ENCODE assay signal across 18 cellular contexts in the genomic region with DNA sequence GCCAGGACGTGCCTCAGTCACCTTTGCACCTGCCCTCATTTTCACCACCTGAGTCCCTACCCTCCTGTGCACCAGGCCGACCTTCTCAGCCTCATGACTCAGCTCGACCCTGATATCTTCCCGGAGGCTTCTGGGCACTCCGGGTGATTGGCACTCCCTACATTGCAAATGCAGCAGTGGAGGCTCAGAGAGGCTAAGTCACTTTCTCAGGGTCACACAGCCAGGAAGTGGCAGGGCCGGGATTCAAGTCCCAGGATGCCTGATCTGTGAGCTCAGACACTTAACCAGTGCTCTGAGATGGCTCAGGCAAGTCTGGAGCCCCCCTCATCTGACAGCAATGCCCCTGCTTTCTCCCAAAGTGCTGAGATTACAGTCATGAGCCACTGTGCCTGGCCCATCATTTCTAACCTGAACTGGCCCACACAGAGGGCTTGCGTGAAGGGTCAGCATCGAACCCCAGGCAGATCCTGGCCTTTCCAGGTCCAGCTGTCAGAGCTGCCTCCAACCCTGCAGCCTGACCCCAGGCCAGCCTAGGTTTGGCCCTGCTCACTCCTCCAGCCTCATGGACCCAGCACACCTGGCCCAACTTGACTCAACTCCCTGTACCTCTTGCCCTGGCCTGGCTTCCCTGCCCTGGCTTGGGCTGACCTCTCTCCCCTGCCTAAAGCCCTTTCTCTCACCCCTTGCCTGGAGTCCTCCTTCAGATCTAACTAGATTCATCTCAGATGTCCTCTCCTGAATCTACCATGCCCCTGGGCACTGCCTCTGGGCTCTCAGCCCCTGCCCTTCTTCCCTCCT. TPM values are rescaled to one million over a fixed set of nuclear protein-coding genes. Genes with fewer than 3 reads are reported as not detected.
A peak's percentile ranks its signal among the peaks of the same experiment; 100 is the strongest.
DNase-seq lines count a peak whose midpoint lies in the region; ATAC-seq and TF ChIP-seq lines count a peak whose summit lies in the region.
"Had no signal": no experiment of that assay in that cellular context is flagged by ENCODE, and none has a peak within 500 bp of the region (broad histone marks: within the 10 kb centered on the region; RNA-seq: fewer than 3 reads in every experiment).

No MANE protein-coding gene starts in this region.

- H3K9me2 ChIP-seq in PC-3 (replicated peaks; ENCODE audit: low read length) (no peaks in the 10 kb centered on the region), hepatocyte (replicated peaks; ENCODE audit: insufficient read depth) (no peaks in the 10 kb centered on the region)

- H4K8ac ChIP-seq in trophoblast cell (ENCODE audit: low read depth, low read length): no peak overlapping the region

- no peaks in the 10 kb centered on the region for H3K27me3 ChIP-seq in PC-3 (ENCODE audit: low read length)
- H3K27me3 ChIP-seq in hepatocyte: no peaks in the 10 kb centered on the region
- peaks cover 2% of the 10 kb centered on the region for H3K27me3 ChIP-seq in trophoblast cell (ENCODE audit: insufficient read depth, low read length)
- H3K27me3 ChIP-seq in CD4-positive, alpha-beta memory T cell (ENCODE audit: insufficient read depth, low read length): no peaks in the 10 kb centered on the region
- no peaks in the 10 kb centered on the region for H3K27me3 ChIP-seq in uterus
- H3K27me3 ChIP-seq: BLaER1, MG63 had no signal

- H3K9me3 Mint-ChIP-seq in CD4-positive, alpha-beta memory T cell: no peaks in the 10 kb centered on the region
- H3K9me3 Mint-ChIP-seq: CD4-positive, alpha-beta T cell; GM23338 had no signal

- intact Hi-C loops in PC-3 (cut with micrococcal nuclease): no loop called here
- intact Hi-C loops in CD4-positive, alpha-beta memory T cell (cut with micrococcal nuclease): no loop called here
- intact Hi-C loops in uterus (cut with DNase I; ENCODE audit: low total_unique reads): no loop called here

- peaks cover 0 to 4% (median 1%) of the 10 kb centered on the region in 4 donors for H3K4me1 Mint-ChIP-seq in CD4-positive, alpha-beta memory T cell

- 66% methylated on average over 7 of the region's 8 CpGs for WGBS in hepatocyte (ENCODE audit: low lambda C conversion rate, missing lambda C conversion rate)
- no CpG with 5 or more reads among the region's 8 CpGs for WGBS in trophoblast cell (ENCODE audit: extremely low coverage, insufficient coverage, insufficient read length)

- H2AFZ ChIP-seq in PC-3 (ENCODE audit: low read length) (no peak overlapping the region), hepatocyte (no peak overlapping the region), trophoblast cell (ENCODE audit: insufficient read depth, low read length, poor library complexity) (no peak overlapping the region)

- H3K36me3 Mint-ChIP-seq in CD4-positive, alpha-beta memory T cell: no peaks in the 10 kb centered on the region

- POLR2A ChIA-PET in PC-3 (lab: Charles Lee; ENCODE audit: unreplicated experiment): no interaction called here
- POLR2A ChIA-PET in CD4-positive, alpha-beta memory T cell (lab: Charles Lee; ENCODE audit: partially characterized antibody): no interaction called here

- no peak overlapping the region for H3K4ac ChIP-seq in trophoblast cell (ENCODE audit: low read depth, low read length)

- H4K20me1 ChIP-seq in PC-3 (ENCODE audit: low read length) (no peaks in the 10 kb centered on the region), hepatocyte (ENCODE audit: insufficient read depth, poor library complexity, severe bottlenecking) (no peaks in the 10 kb centered on the region)
- H4K20me1 ChIP-seq: BLaER1 had no signal

- H3F3A ChIP-seq in PC-3 (ENCODE audit: low read length, unreplicated experiment): no peaks in the 10 kb centered on the region

- no peak overlapping the region for H2BK120ac ChIP-seq in trophoblast cell (ENCODE audit: insufficient read depth, low read length, poor library complexity)

- H2AK5ac ChIP-seq in trophoblast cell (ENCODE audit: low read length): no peak overlapping the region

- BruUV-seq in PC-3 (replicated peaks; lab: Mats Ljungman, UMichigan): no TSS peak

- H4K12ac ChIP-seq in trophoblast cell (ENCODE audit: low read depth, low read length): no peak overlapping the region

- H2BK12ac ChIP-seq in trophoblast cell (ENCODE audit: low read length): no peak overlapping the region

- H3K4me1 ChIP-seq in PC-3 (ENCODE audit: insufficient read depth, low read length): peaks cover 10% of the 10 kb centered on the region; the same call in 1 of the 2 replicates
- H3K4me1 ChIP-seq in hepatocyte (ENCODE audit: insufficient read depth): peaks cover 4% of the 10 kb centered on the region
- no peaks in the 10 kb centered on the region for H3K4me1 ChIP-seq in trophoblast cell (ENCODE audit: control insufficient read depth in 1 of 2, insufficient read depth in 2 of 2, low read length in 2 of 2)
- H3K4me1 ChIP-seq in CD4-positive, alpha-beta memory T cell (ENCODE audit: insufficient read depth, low read length): no peaks in the 10 kb centered on the region
- H3K4me1 ChIP-seq in uterus: no peaks in the 10 kb centered on the region

- DNase-seq in DMS53 treated with DMSO at 0.1 percent for 48 hours (lab: John Stamatoyannopoulos, UW; ENCODE audit: unreplicated experiment): peak; percentile 40
- DNase-seq in PC-3: no peak
- DNase-seq in hepatocyte (ENCODE audit: low spot score): no peak
- DNase-seq in trophoblast cell: peak; percentile 27 to 43
- DNase-seq in substantia nigra (lab: John Stamatoyannopoulos, UW): no peak
- DNase-seq in NOMO-1 treated with DMSO at 0.1 percent for 48 hours (lab: John Stamatoyannopoulos, UW; ENCODE audit: unreplicated experiment): no peak
- no peak for DNase-seq in CD4-positive, alpha-beta memory T cell
- DNase-seq in uterus: no peak
- DNase-seq: Calu3; CD4-positive, alpha-beta T cell; NCI-H446; SHP77 treated with DMSO at 0.1 percent for 48 hours; SW 1271 had no signal

- no peak for ATAC-seq in PC-3
- ATAC-seq: GM23338 had no signal

- H3K9ac ChIP-seq in PC-3 (ENCODE audit: low read length): no peak overlapping the region
- H3K9ac ChIP-seq in trophoblast cell (ENCODE audit: low read length): no peak overlapping the region
- H3K9ac ChIP-seq: BLaER1 had no signal

- H3K79me1 ChIP-seq in trophoblast cell (ENCODE audit: low read length): no peaks in the 10 kb centered on the region

- H3K27ac ChIP-seq in PC-3 (ENCODE audit: low read length): no peak overlapping the region
- H3K27ac ChIP-seq in hepatocyte: no peak overlapping the region
- H3K27ac ChIP-seq in trophoblast cell (ENCODE audit: low read depth, low read length): no peak overlapping the region
- H3K27ac ChIP-seq in substantia nigra (ENCODE audit: low read depth, low read length, poor library complexity, severe bottlenecking): no peak overlapping the region
- no peak overlapping the region for H3K27ac ChIP-seq in CD4-positive, alpha-beta memory T cell (ENCODE audit: low read depth, low read length)
- H3K27ac ChIP-seq in uterus: no peak overlapping the region
- H3K27ac ChIP-seq: BLaER1, RWPE1, SK-N-MC had no signal

- peak overlapping the region in 3 of 7 donors; percentile 29 to 52 (median 50) for H3K27ac Mint-ChIP-seq in CD4-positive, alpha-beta memory T cell
- H3K27ac Mint-ChIP-seq: CD4-positive, alpha-beta T cell; GM23338 had no signal

- no peaks in the 10 kb centered on the region for H3K79me2 ChIP-seq in PC-3 (ENCODE audit: low read length)
- no peaks in the 10 kb centered on the region for H3K79me2 ChIP-seq in hepatocyte
- H3K79me2 ChIP-seq in trophoblast cell (ENCODE audit: control insufficient read depth, insufficient read depth, low read length, poor library complexity): no peaks in the 10 kb centered on the region

- H3K4me3 ChIP-seq in PC-3 (ENCODE audit: low read length) (no peak overlapping the region), hepatocyte (no peak overlapping the region), trophoblast cell (ENCODE audit: low read depth, low read length) (no peak overlapping the region), uterus (no peak overlapping the region)
- H3K4me3 ChIP-seq in CD4-positive, alpha-beta memory T cell (ENCODE audit: low read length in 2 of 2): no peak overlapping the region
- H3K4me3 ChIP-seq: BLaER1, GM23338, MG63, SK-N-MC had no signal

- CTCF ChIA-PET in PC-3 (lab: Charles Lee): no interaction called here
- CTCF ChIA-PET in CD4-positive, alpha-beta memory T cell (lab: Charles Lee; ENCODE audit: partially characterized antibody): no interaction called here

- H3K18ac ChIP-seq in trophoblast cell (ENCODE audit: low read length): no peak overlapping the region

- no peak overlapping the region for H3K4me3 Mint-ChIP-seq in CD4-positive, alpha-beta memory T cell
- H3K4me3 Mint-ChIP-seq: CD4-positive, alpha-beta T cell; GM23338 had no signal

- no peak for TF ChIP-seq CTCF in PC-3 (conservative IDR thresholded peaks at IDR 0.05; ENCODE audit: low read depth, low read length)
- TF ChIP-seq CTCF in hepatocyte (IDR thresholded peaks at IDR 0.05; ENCODE audit: poor library complexity): no peak
- no peak for TF ChIP-seq CTCF in uterus (IDR thresholded peaks at IDR 0.05)

- H3K14ac ChIP-seq in trophoblast cell (ENCODE audit: low read length): no peak overlapping the region

- H3K27me3 Mint-ChIP-seq in CD4-positive, alpha-beta memory T cell: peaks cover 18 to 32% of the 10 kb centered on the region in 2 donors

- H3K4me2 ChIP-seq in PC-3 (ENCODE audit: low read length) (peak overlapping the region; percentile 63), hepatocyte (peak overlapping the region; percentile 50), trophoblast cell (ENCODE audit: low read length) (no peak overlapping the region)
- H3K4me2 ChIP-seq: BLaER1, GM23338 had no signal

- H3K36me3 ChIP-seq in PC-3 (ENCODE audit: low read depth, low read length) (no peaks in the 10 kb centered on the region), hepatocyte (replicated peaks; ENCODE audit: insufficient read depth, low read depth) (no peaks in the 10 kb centered on the region), trophoblast cell (ENCODE audit: control insufficient read depth in 1 of 2, insufficient read depth in 2 of 2, low read length in 2 of 2) (no peaks in the 10 kb centered on the region), uterus (no peaks in the 10 kb centered on the region)
- H3K36me3 ChIP-seq in CD4-positive, alpha-beta memory T cell (ENCODE audit: insufficient read depth, low read length): no peaks in the 10 kb centered on the region
- H3K36me3 ChIP-seq: BLaER1, MG63 had no signal

- TF ChIP-seq POLR2A in uterus (IDR thresholded peaks at IDR 0.05): no peak

- no peak overlapping the region for H4K91ac ChIP-seq in trophoblast cell (ENCODE audit: low read depth, low read length)

- H3K9me3 ChIP-seq in PC-3 (ENCODE audit: low read length): no peaks in the 10 kb centered on the region
- H3K9me3 ChIP-seq in hepatocyte (ENCODE audit: low read depth): no peaks in the 10 kb centered on the region
- H3K9me3 ChIP-seq in trophoblast cell (ENCODE audit: insufficient read depth, low read depth, low read length): peaks cover 2% of the 10 kb centered on the region
- H3K9me3 ChIP-seq in CD4-positive, alpha-beta memory T cell (ENCODE audit: control insufficient read depth in 1 of 2, low read length in 2 of 2): no peaks in the 10 kb centered on the region
- no peaks in the 10 kb centered on the region for H3K9me3 ChIP-seq in uterus
- H3K9me3 ChIP-seq: BLaER1, MG63 had no signal

- H3K23ac ChIP-seq in trophoblast cell (ENCODE audit: low read length): no peak overlapping the region

- no peak overlapping the region for H2BK5ac ChIP-seq in trophoblast cell (ENCODE audit: low read depth, low read length, poor library complexity)

RNA-seq across cellular contexts. Expression of gene RTL6, which starts 40.7 kb away (rescaled TPM):
- total RNA-seq in PC-3 (2014; rRNA removed): 13.0 and 15.8 TPM in 2 replicates
- 20.6 and 23.4 TPM in 2 replicates for total RNA-seq in hepatocyte
- polyA plus RNA-seq in hepatocyte: 13.0 and 15.3 TPM in 2 replicates
- polyA plus RNA-seq in trophoblast cell (2013): 6.5 and 6.7 TPM in 2 replicates
- total RNA-seq in CD4-positive, alpha-beta memory T cell: 10 to 100 TPM; 22.3 to 25.2 TPM
- polyA plus RNA-seq in CD4-positive, alpha-beta memory T cell: 10 to 100 TPM in 1 of 2 donors, 1 to 10 TPM in 1; 4.3 to 11.9 TPM
- total RNA-seq in uterus: 10 to 100 TPM; 24.7 to 43.3 (median 36.6) TPM

Comparison
In these comparisons a context has a peak if more than half of its experiments do, and no peak if none do; other contexts are left out.
1. DNase-seq: peak in DMS53 treated with DMSO at 0.1 percent for 48 hours (single experiment) and trophoblast cell (2 of 2); none in PC-3 (single experiment), hepatocyte (single experiment), substantia nigra (0 of 49), NOMO-1 treated with DMSO at 0.1 percent for 48 hours (single experiment), CD4-positive, alpha-beta memory T cell (0 of 5) and uterus (0 of 2).